21 cellular contexts compared by ENCODE assay signal in genomic region chr2:120468136-120468535, GRCh38.
"Had no signal": no experiment of that assay in that cellular context is flagged by ENCODE, and none has a peak within 500 bp of the region (broad histone marks: within the 10 kb centered on the region; RNA-seq: fewer than 3 reads in every experiment).

No MANE protein-coding gene starts in this region.

- H3K27me3 ChIP-seq: brain microvascular endothelial cell, gastrocnemius medialis, right atrium auricular region had no signal

- H3K4me3 Mint-ChIP-seq: activated CD4-positive, alpha-beta memory T cell treated with anti-CD3 and anti-CD28 coated beads, Interleukin-2, amount 10 ng/mL, durations not matched to agents 7 days and 5 days; activated naive CD8-positive, alpha-beta T cell; activated T-cell treated with anti-CD3 and anti-CD28 coated beads, Interleukin-2, amount 50 U/mL, for 4 hours; memory B cell; naive thymus-derived CD4-positive, alpha-beta T cell had no signal

- H3K27ac ChIP-seq: brain microvascular endothelial cell, epithelial cell of prostate, heart right ventricle, right atrium auricular region, WERI-Rb-1 had no signal

- DNase-seq: activated CD4-positive, alpha-beta memory T cell treated with anti-CD3 and anti-CD28 coated beads, Interleukin-2, amount 10 ng/mL, durations not matched to agents 7 days and 5 days; activated effector memory CD4-positive, alpha-beta T cell treated with Interleukin-2 at 50 U/mL for 16 hours; activated T-cell treated with anti-CD3 and anti-CD28 coated beads, Interleukin-2, amount 50 U/mL, for 4 hours; brain microvascular endothelial cell; gastrocnemius medialis; heart right ventricle; islet precursor cell; mucosa of descending colon; naive thymus-derived CD4-positive, alpha-beta T cell; stimulated activated CD4-positive, alpha-beta T cell treated with anti-CD3 and anti-CD28 coated beads, Interleukin-4, amount 100 ng/mL, for 24 hours; stimulated activated naive CD4-positive, alpha-beta T cell; substantia nigra; trophoblast cell; WERI-Rb-1 had no signal

- H3K36me3 ChIP-seq: brain microvascular endothelial cell, gastrocnemius medialis, heart right ventricle, right atrium auricular region, WERI-Rb-1 had no signal

- H3K4me1 Mint-ChIP-seq: activated CD4-positive, alpha-beta memory T cell treated with anti-CD3 and anti-CD28 coated beads, Interleukin-2, amount 10 ng/mL, durations not matched to agents 7 days and 5 days; memory B cell; naive thymus-derived CD4-positive, alpha-beta T cell had no signal

- ATAC-seq: activated T-cell treated with anti-CD3 and anti-CD28 coated beads, Interleukin-2, amount 50 U/mL, for 4 hours; gastrocnemius medialis; heart right ventricle; left lobe of liver; mucosa of descending colon; naive thymus-derived CD4-positive, alpha-beta T cell; SK-N-SH treated with all-trans-retinoic acid at 6 μM for 48 hours had no signal

- H3K36me3 Mint-ChIP-seq: activated naive CD8-positive, alpha-beta T cell; memory B cell; naive thymus-derived CD4-positive, alpha-beta T cell had no signal

- H3K27ac Mint-ChIP-seq: activated CD4-positive, alpha-beta memory T cell treated with anti-CD3 and anti-CD28 coated beads, Interleukin-2, amount 10 ng/mL, durations not matched to agents 7 days and 5 days; activated naive CD8-positive, alpha-beta T cell; memory B cell; naive thymus-derived CD4-positive, alpha-beta T cell had no signal

- H3K9me3 ChIP-seq: gastrocnemius medialis, mucosa of descending colon had no signal

- H3K4me3 ChIP-seq: gastrocnemius medialis, heart right ventricle, mucosa of descending colon, right atrium auricular region, skin epidermis had no signal

- H3K9me3 Mint-ChIP-seq: activated CD4-positive, alpha-beta memory T cell treated with anti-CD3 and anti-CD28 coated beads, Interleukin-2, amount 10 ng/mL, durations not matched to agents 7 days and 5 days; memory B cell had no signal
